In genomic region chr17:80110927-80111701, GRCh38 we compare ENCODE assay signal across 18 cellular contexts. TPM values are rescaled to one million over a fixed set of nuclear protein-coding genes. Genes with fewer than 3 reads are reported as not detected.
"Had no signal": no experiment of that assay in that cellular context is flagged by ENCODE, and none has a peak within 500 bp of the region (broad histone marks: within the 10 kb centered on the region; RNA-seq: fewer than 3 reads in every experiment).

No MANE protein-coding gene starts in this region.

- H3K4me3 ChIP-seq: ovary, transverse colon had no signal

- H3K9me3 Mint-ChIP-seq: activated naive CD8-positive, alpha-beta T cell treated with anti-CD3 and anti-CD28 coated beads, Interleukin-2, amount 10 ng/mL, durations not matched to agents 7 days and 5 days; central memory CD8-positive, alpha-beta T cell had no signal

- H3K36me3 ChIP-seq: ovary, transverse colon had no signal

- H3K27ac Mint-ChIP-seq: activated naive CD8-positive, alpha-beta T cell treated with anti-CD3 and anti-CD28 coated beads, Interleukin-2, amount 10 ng/mL, durations not matched to agents 7 days and 5 days; stimulated activated naive B cell treated with anti-CD40 and anti-IgM and Interleukin-4, amounts not matched to agents 10 μg/mL and 1 μg/mL and 100 μg/mL, for 72 hours had no signal

- H3K4me3 Mint-ChIP-seq: activated naive CD8-positive, alpha-beta T cell treated with anti-CD3 and anti-CD28 coated beads, Interleukin-2, amount 10 ng/mL, durations not matched to agents 7 days and 5 days; brain; central memory CD8-positive, alpha-beta T cell; stimulated activated naive B cell treated with anti-CD40 and anti-IgM and Interleukin-4, amounts not matched to agents 10 μg/mL and 1 μg/mL and 100 μg/mL, for 72 hours had no signal

- H3K27ac ChIP-seq: ovary, transverse colon had no signal

- H3K27me3 ChIP-seq: ovary, transverse colon had no signal

- DNase-seq: activated CD4-positive, alpha-beta T cell treated with anti-CD3 and anti-CD28 coated beads for 1 hour; activated CD4-positive, alpha-beta T cell treated with anti-CD3 and anti-CD28 coated beads, Interleukin-2, amount 50 U/mL, for 4 hours; activated naive CD4-positive, alpha-beta T cell; cortex of kidney; effector CD4-positive, alpha-beta T cell; foreskin fibroblast; hypothalamus; kidney glomerular epithelial cell; stimulated activated CD4-positive, alpha-beta T cell treated with anti-CD3 and anti-CD28 coated beads, Interleukin-2, amount 100 ng/mL, for 48 hours; stimulated activated naive B cell treated with anti-CD40 and anti-IgM and Interleukin-4, amounts not matched to agents 10 μg/mL and 1 μg/mL and 100 μg/mL, for 72 hours; T-helper 1 cell; T1000; transverse colon had no signal

- H3K27me3 Mint-ChIP-seq: activated naive CD8-positive, alpha-beta T cell treated with anti-CD3 and anti-CD28 coated beads, Interleukin-2, amount 10 ng/mL, durations not matched to agents 7 days and 5 days; brain; central memory CD8-positive, alpha-beta T cell; stimulated activated naive B cell treated with anti-CD40 and anti-IgM and Interleukin-4, amounts not matched to agents 10 μg/mL and 1 μg/mL and 100 μg/mL, for 72 hours had no signal

- H3K4me1 Mint-ChIP-seq: central memory CD8-positive, alpha-beta T cell had no signal

- H3K4me1 ChIP-seq: transverse colon had no signal

- H3K9me3 ChIP-seq: ovary, transverse colon had no signal

RNA-seq across cellular contexts. Expression of gene CARD14, which starts 58.7 kb away (rescaled TPM):
- total RNA-seq: activated naive CD8-positive, alpha-beta T cell treated with anti-CD3 and anti-CD28 coated beads, Interleukin-2, amount 10 ng/mL, durations not matched to agents 7 days and 5 days; endothelial cell of umbilical vein had no signal
- polyA plus RNA-seq: endothelial cell of umbilical vein had no signal
